8 cellular contexts compared by ENCODE assay signal in genomic region chr14:77023001-77023996, GRCh38. TPM values are rescaled to one million over a fixed set of nuclear protein-coding genes. Genes with fewer than 3 reads are reported as not detected.
DNase-seq lines count a peak whose midpoint lies in the region; ATAC-seq and TF ChIP-seq lines count a peak whose summit lies in the region.

No MANE protein-coding gene starts in this region.

- H2AFZ ChIP-seq in SK-N-SH (ENCODE audit: low read depth) = no peak overlapping the region

- CTCF ChIA-PET in SK-N-SH (lab: Yijun Ruan, JAX) = interaction anchor here (0.6 to 9.6 kb wide), 24 partner anchors 9 to 147 kb away, joined by 3 to 187 read pairs (median 4); no protein-coding TSS in a partner anchor

- peak overlapping the region in 8 of 10 donors; percentile 2 to 87 (median 34) for H3K27ac Mint-ChIP-seq in naive thymus-derived CD8-positive, alpha-beta T cell

- H3K9me3 Mint-ChIP-seq in naive thymus-derived CD8-positive, alpha-beta T cell = no peaks in the 10 kb centered on the region

- H4K20me1 ChIP-seq in SK-N-SH (ENCODE audit: insufficient read depth) = peaks cover 33% of the 10 kb centered on the region

- peak overlapping the region; percentile 95 for H3K9ac ChIP-seq in SK-N-SH

- peaks cover 33% of the 10 kb centered on the region for H3F3A ChIP-seq in SK-N-SH (replicated peaks; ENCODE audit: insufficient read depth)

- DNase-seq in Right ventricle myocardium inferior (ENCODE audit: missing footprints) (no peak), cardiac septum (ENCODE audit: low spot score) (no peak), SK-N-SH (peak; percentile 70), epithelial cell of esophagus (ENCODE audit: low read depth) (peak; percentile 65)
- no peak for DNase-seq in naive thymus-derived CD8-positive, alpha-beta T cell

- no peak for TF ChIP-seq EP300 in SK-N-SH (IDR thresholded peaks at IDR 0.05; ENCODE audit: borderline replicate concordance in 1 of 2, low read depth in 1 of 2, low read length in 1 of 2)

- peaks cover 6 to 20% (median 6%) of the 10 kb centered on the region in 3 donors for H3K36me3 Mint-ChIP-seq in naive thymus-derived CD8-positive, alpha-beta T cell

- peak overlapping the region; percentile 94 for H3K4me2 ChIP-seq in SK-N-SH

- H3K79me2 ChIP-seq in SK-N-SH (ENCODE audit: insufficient read depth) = peaks cover 53% of the 10 kb centered on the region

- no peaks in the 10 kb centered on the region for H3K9me3 ChIP-seq in SK-N-SH

- H3K4me1 Mint-ChIP-seq in naive thymus-derived CD8-positive, alpha-beta T cell = peaks cover 14 to 40% (median 37%) of the 10 kb centered on the region in 4 donors

- H3K4me3 ChIP-seq in SK-N-SH (ENCODE audit: low read depth in 2 of 2, low read length in 1 of 2) = peak overlapping the region; percentile 21 to 77; a peak in 3 of 4 replicates
- peak overlapping the region; percentile 14 for H3K4me3 ChIP-seq in epithelial cell of esophagus (ENCODE audit: low read length)

- H3K27ac ChIP-seq in SK-N-SH (ENCODE audit: low read depth in 2 of 2, low read length in 1 of 2) = peak overlapping the region; percentile 74 to 96

- POLR2A ChIA-PET in SK-N-SH (lab: Yijun Ruan, JAX) = interaction anchor here (0.8 to 6.4 kb wide), 3 partner anchors 9 to 104 kb away, joined by 3 to 41 read pairs (median 3); no protein-coding TSS in a partner anchor
- POLR2A ChIA-PET in naive thymus-derived CD8-positive, alpha-beta T cell (lab: Charles Lee) = interaction anchor here (0.7 to 12.3 kb wide), 9 partner anchors 10 to 155 kb away, joined by 3 to 309 read pairs (median 5); no protein-coding TSS in a partner anchor

- no peaks in the 10 kb centered on the region for H3K27me3 Mint-ChIP-seq in naive thymus-derived CD8-positive, alpha-beta T cell

- H3K4me1 ChIP-seq in SK-N-SH (ENCODE audit: control insufficient read depth in 1 of 2, insufficient read depth in 2 of 2, low read depth in 1 of 2, low read length in 1 of 2) = peaks cover 26 to 30% of the 10 kb centered on the region in 2 experiments

- intact Hi-C loops in Right ventricle myocardium inferior (cut with DNase I) = no loop called here
- intact Hi-C loops in cardiac septum (cut with DNase I) = loop anchor here (2.0 kb wide), 1 partner anchor 66 kb away; no protein-coding TSS in a partner anchor

- H3K4me3 Mint-ChIP-seq in naive thymus-derived CD8-positive, alpha-beta T cell = peak overlapping the region in 6 of 10 donors; percentile 1 to 75 (median 7)

- no peaks in the 10 kb centered on the region for H3K27me3 ChIP-seq in SK-N-SH (ENCODE audit: insufficient read depth)

- ATAC-seq in Right ventricle myocardium inferior (peak; percentile 12), HG02798 (IDR thresholded peaks at IDR 0.05; ENCODE audit: poor library complexity, unreplicated experiment) (no peak), HG03175 (IDR thresholded peaks at IDR 0.05; ENCODE audit: unreplicated experiment) (no peak), HG03108 (IDR thresholded peaks at IDR 0.05; ENCODE audit: unreplicated experiment) (no peak)
- ATAC-seq in naive thymus-derived CD8-positive, alpha-beta T cell = no peak

- peak; percentile 37; the same call in 1 of the 2 replicates for TF ChIP-seq CTCF in SK-N-SH (IDR thresholded peaks at IDR 0.05)
- TF ChIP-seq CTCF in epithelial cell of esophagus (IDR thresholded peaks at IDR 0.05; ENCODE audit: insufficient read depth, low read depth, low read length, missing control alignments) = peak; percentile 34

- TF ChIP-seq RAD21 in SK-N-SH (IDR thresholded peaks at IDR 0.05; ENCODE audit: low read length) = peak; percentile 50

- peaks cover 27 to 34% of the 10 kb centered on the region in 2 experiments for H3K36me3 ChIP-seq in SK-N-SH (replicated peaks in 1 of 2; ENCODE audit: control insufficient read depth in 1 of 2, insufficient read depth in 2 of 2, low read length in 1 of 2)

- no peaks in the 10 kb centered on the region for H3K9me2 ChIP-seq in SK-N-SH

- 56% methylated on average over 17 of the region's 17 CpGs for WGBS in SK-N-SH (ENCODE audit: low lambda C conversion rate)

TF ChIP-seq in SK-N-SH, 30 proteins besides CTCF, POLR2A, EP300 and RAD21:
- TF ChIP-seq TAF1 (IDR thresholded peaks at IDR 0.05; ENCODE audit: borderline replicate concordance, low read depth, low read length) = no peak
- TF ChIP-seq FOXJ3 (CRISPR knock-in tag; IDR thresholded peaks at IDR 0.05) = no peak
- 0 out of 2 replicates have a peak, but pooled peaks have one; percentile 17 for TF ChIP-seq ZBTB33 (IDR thresholded peaks at IDR 0.05; ENCODE audit: borderline replicate concordance, low read depth)
- peak; percentile 43; the same call in 1 of the 2 replicates for TF ChIP-seq FOSL2 (IDR thresholded peaks at IDR 0.05; ENCODE audit: borderline replicate concordance, low read depth)
- TF ChIP-seq RXRA (IDR thresholded peaks at IDR 0.05; ENCODE audit: borderline replicate concordance, low read depth) = no peak
- TF ChIP-seq MEF2A (IDR thresholded peaks at IDR 0.05; ENCODE audit: borderline replicate concordance, low read depth) = peak; percentile 58; the same call in 1 of the 2 replicates
- no peak; the same call in 1 of the 2 replicates for TF ChIP-seq TCF12 (IDR thresholded peaks at IDR 0.05)
- peak; percentile 21; the same call in 1 of the 2 replicates for TF ChIP-seq SMC3 (IDR thresholded peaks at IDR 0.05; ENCODE audit: low read depth, low read length)
- TF ChIP-seq JUND (IDR thresholded peaks at IDR 0.05) = peak; percentile 29
- no peak for TF ChIP-seq GATA2 (CRISPR knock-in tag; IDR thresholded peaks at IDR 0.05)
- no peak for TF ChIP-seq GABPA (IDR thresholded peaks at IDR 0.05; ENCODE audit: low read depth)
- TF ChIP-seq TEAD4 (IDR thresholded peaks at IDR 0.05; ENCODE audit: borderline replicate concordance, insufficient read depth) = no peak
- no peak for TF ChIP-seq RCOR1 (IDR thresholded peaks at IDR 0.05; ENCODE audit: low read length)
- peak; percentile 13; the same call in 1 of the 2 replicates for TF ChIP-seq NFIC (IDR thresholded peaks at IDR 0.05; ENCODE audit: borderline replicate concordance)
- TF ChIP-seq PBX3 (IDR thresholded peaks at IDR 0.05) = no peak
- TF ChIP-seq IRF3 (IDR thresholded peaks at IDR 0.05; ENCODE audit: low read depth, low read length) = no peak

RNA-seq across cellular contexts. Expression of gene IRF2BPL, which starts 5.2 kb away (rescaled TPM):
- total RNA-seq in Right ventricle myocardium inferior (41.1 TPM), cardiac septum (46.0 TPM)
- polyA plus RNA-seq in SK-N-SH (2012; rRNA removed) = 10.9 and 17.1 TPM in 2 replicates
- 9.1 and 14.4 TPM in 2 replicates for polyA plus RNA-seq in SK-N-SH (2012; cell fraction: cytosol; rRNA removed)
- polyA plus RNA-seq in SK-N-SH (2012; cell fraction: nucleus; rRNA removed) = 16.2 and 16.9 TPM in 2 replicates
- 10 to 100 TPM; 24.6 to 26.5 TPM for total RNA-seq in naive thymus-derived CD8-positive, alpha-beta T cell
- polyA plus RNA-seq in naive thymus-derived CD8-positive, alpha-beta T cell = 1 to 10 TPM; 1.9 to 3.3 (median 3.2) TPM

Comparison
In these comparisons a context has a peak if more than half of its experiments do, and no peak if none do; other contexts are left out.
1. DNase-seq: peak in SK-N-SH (single experiment) and epithelial cell of esophagus (single experiment); none in Right ventricle myocardium inferior (single experiment), cardiac septum (single experiment) and naive thymus-derived CD8-positive, alpha-beta T cell (0 of 10).